Comparison of ENCODE assay signal across 26 cellular contexts in genomic region chr5:141786700-141787099, GRCh38.
DNase-seq lines count a peak whose midpoint lies in the region; ATAC-seq, FAIRE-seq and TF ChIP-seq lines count a peak whose summit lies in the region.
"Had no signal": no experiment of that assay in that cellular context is flagged by ENCODE, and none has a peak within 500 bp of the region (broad histone marks: within the 10 kb centered on the region; RNA-seq: fewer than 3 reads in every experiment).

No MANE protein-coding gene starts in this region.

- intact Hi-C loops in spleen (cut with DNase I; ENCODE audit: low total_unique reads): no loop called here

- H3K4me2 ChIP-seq in H1 (ENCODE audit: insufficient read depth in 1 of 2, low read depth in 2 of 2, low read length in 2 of 2): no peak overlapping the region
- H3K4me2 ChIP-seq in neuronal stem cell (ENCODE audit: insufficient read depth, low read length, poor library complexity, severe bottlenecking): no peak overlapping the region
- H3K4me2 ChIP-seq: BLaER1 had no signal

- ATAC-seq in GM19035 (IDR thresholded peaks at IDR 0.05; ENCODE audit: unreplicated experiment) (no peak), HG03469 (IDR thresholded peaks at IDR 0.05; ENCODE audit: unreplicated experiment) (no peak)
- ATAC-seq: GM12878 had no signal

- H3K18ac ChIP-seq in H1 (ENCODE audit: extremely low read depth, low read length): no peak overlapping the region
- no peak overlapping the region for H3K18ac ChIP-seq in neuronal stem cell (ENCODE audit: low read length)

- H3K79me1 ChIP-seq in H1 (ENCODE audit: low read depth, low read length): no peaks in the 10 kb centered on the region
- H3K79me1 ChIP-seq in neuronal stem cell (ENCODE audit: low read depth, low read length): no peaks in the 10 kb centered on the region

- H3K36me3 ChIP-seq in HEK293 (ENCODE audit: control insufficient read depth in 2 of 2, insufficient read depth in 1 of 2, low read length in 2 of 2): no peaks in the 10 kb centered on the region
- H3K36me3 ChIP-seq in H1 (ENCODE audit: control insufficient read depth in 2 of 4, insufficient read depth in 4 of 4, low read length in 3 of 4): no peaks in the 10 kb centered on the region
- H3K36me3 ChIP-seq in neuronal stem cell (replicated peaks in 1 of 2; ENCODE audit: control insufficient read depth in 2 of 2, insufficient read depth in 2 of 2, low read length in 2 of 2): no peaks in the 10 kb centered on the region
- no peaks in the 10 kb centered on the region for H3K36me3 ChIP-seq in spleen
- H3K36me3 ChIP-seq: BE2C, BLaER1 had no signal

- no peak for TF ChIP-seq EP300 in H1 (IDR thresholded peaks at IDR 0.05; ENCODE audit: borderline replicate concordance in 1 of 2, low read depth in 2 of 2, low read length in 2 of 2)

- H2BK15ac ChIP-seq in H1 (ENCODE audit: low read length) (no peak overlapping the region), neuronal stem cell (ENCODE audit: low read length) (no peak overlapping the region)

- H2BK5ac ChIP-seq in H1 (ENCODE audit: low read depth, low read length): 0 out of 2 replicates have a peak overlapping the region, but pooled peaks have one; percentile 35
- no peak overlapping the region for H2BK5ac ChIP-seq in neuronal stem cell (ENCODE audit: low read length)

- FAIRE-seq in H1 (lab: Jason Lieb, UNC): no peak
- FAIRE-seq: A204.1, GM12878, GM12892 had no signal

- H3K27me3 ChIP-seq in H1 (replicated peaks in 1 of 4; ENCODE audit: control insufficient read depth in 3 of 4, extremely low read depth in 1 of 4, insufficient read depth in 3 of 4, low read length in 3 of 4) (no peaks in the 10 kb centered on the region), neuronal stem cell (ENCODE audit: control insufficient read depth in 3 of 3, insufficient read depth in 3 of 3, low read depth in 1 of 3, low read length in 3 of 3) (peaks cover 0 to 18% (median 0%) of the 10 kb centered on the region in 3 experiments), spleen (replicated peaks in 1 of 7) (peaks cover 0 to 38% (median 0%) of the 10 kb centered on the region in 7 donors)
- H3K27me3 ChIP-seq: BE2C, BLaER1 had no signal

- 98% methylated on average over 3 of the region's 3 CpGs; no CpG with 5 or more reads in 1 of the 2 experiments for WGBS in H1 (ENCODE audit: extremely low coverage in 1 of 2, insufficient coverage in 1 of 2, insufficient read length in 1 of 2, insufficient replicate concordance in 2 of 2, low coverage in 1 of 2, low lambda C conversion rate in 2 of 2, missing lambda C conversion rate in 1 of 2), 2 experiments
- WGBS in neuronal stem cell (ENCODE audit: extremely low coverage in 2 of 2, insufficient read length in 2 of 2, insufficient replicate concordance in 1 of 2), 2 donors: no CpG with 5 or more reads among the region's 3 CpGs
- WGBS in spleen, 5 donors: 83 to 92% (median 90%) methylated on average over 3 of the region's 3 CpGs

- H2AK5ac ChIP-seq in H1 (ENCODE audit: low read depth, low read length): no peak overlapping the region
- H2AK5ac ChIP-seq in neuronal stem cell (ENCODE audit: low read depth, low read length): peak overlapping the region; percentile 26

- no peak for TF ChIP-seq POLR2A in H1 (IDR thresholded peaks at IDR 0.05; ENCODE audit: control extremely low read depth in 1 of 2, low read depth in 2 of 2, low read length in 2 of 2)
- TF ChIP-seq POLR2A in spleen (IDR thresholded peaks at IDR 0.05): no peak

- no peak overlapping the region for H2BK20ac ChIP-seq in H1 (ENCODE audit: low read length)

- H3K4me1 ChIP-seq in HEK293 (ENCODE audit: control insufficient read depth, insufficient read depth, low read length) (no peaks in the 10 kb centered on the region), H1 (replicated peaks in 1 of 4; ENCODE audit: control insufficient read depth in 3 of 4, insufficient read depth in 4 of 4, low read length in 3 of 4) (peaks cover 0 to 11% (median 5%) of the 10 kb centered on the region in 4 experiments; a peak in 6 of 7 replicates), neuronal stem cell (ENCODE audit: control insufficient read depth in 2 of 2, insufficient read depth in 1 of 2, low read depth in 1 of 2, low read length in 2 of 2) (peaks cover 12% of the 10 kb centered on the region in 2 donors), spleen (no peaks in the 10 kb centered on the region)

- no peak overlapping the region for H3K4me3 ChIP-seq in HEK293 (ENCODE audit: low read depth, low read length)
- H3K4me3 ChIP-seq in H1 (ENCODE audit: extremely low read depth in 1 of 4, insufficient read depth in 2 of 4, low read depth in 3 of 4, low read length in 4 of 4): no peak overlapping the region
- no peak overlapping the region for H3K4me3 ChIP-seq in neuronal stem cell (ENCODE audit: low read length in 2 of 2)
- no peak overlapping the region for H3K4me3 ChIP-seq in spleen
- H3K4me3 ChIP-seq: BLaER1, GM12878 had no signal

- no peaks in the 10 kb centered on the region for H3K23me2 ChIP-seq in H1 (ENCODE audit: low read depth, low read length)

- H3K79me2 ChIP-seq in H1 (ENCODE audit: control insufficient read depth in 1 of 2, insufficient read depth in 2 of 2, low read length in 2 of 2): no peaks in the 10 kb centered on the region

- H4K8ac ChIP-seq in H1 (ENCODE audit: extremely low read depth, insufficient read depth, low read length) (no peak overlapping the region), neuronal stem cell (ENCODE audit: low read depth, low read length) (no peak overlapping the region)

- H2AFZ ChIP-seq in H1 (ENCODE audit: low read length) (no peak overlapping the region), neuronal stem cell (ENCODE audit: low read length) (no peak overlapping the region)

- no peak overlapping the region for H3K27ac ChIP-seq in HEK293 (ENCODE audit: extremely low read depth, low read depth, low read length)
- H3K27ac ChIP-seq in H1 (ENCODE audit: low read depth, low read length): no peak overlapping the region
- no peak overlapping the region for H3K27ac ChIP-seq in neuronal stem cell (replicated peaks; ENCODE audit: low read length)
- H3K27ac ChIP-seq in spleen: no peak overlapping the region
- H3K27ac ChIP-seq: BLaER1 had no signal

- DNase-seq in H1 (ENCODE audit: low read depth in 1 of 2, low spot score in 2 of 2) (no peak), neuronal stem cell (ENCODE audit: low spot score) (no peak), spleen (peak; percentile 29)
- no peak for DNase-seq in activated CD4-positive, CD25-positive, alpha-beta regulatory T cell (lab: John Stamatoyannopoulos, UW)
- DNase-seq: 8988T; ACHN; BE2C; C1 segment of cervical spinal cord; CD4-positive, alpha-beta memory T cell; CD4-positive, CD25-positive, alpha-beta regulatory T cell; CD8-positive, alpha-beta memory T cell; COR-L47; DMS 273 treated with DMSO at 0.1 percent for 48 hours; DMS153; DMS53; DMS79; DND-41; EL; GDM1 had no signal

- H4K91ac ChIP-seq in H1 (replicated peaks; ENCODE audit: insufficient read length, low read length): no peak overlapping the region
- no peak overlapping the region for H4K91ac ChIP-seq in neuronal stem cell (ENCODE audit: low read depth, low read length, poor library complexity)

- H3K9ac ChIP-seq in H1 (replicated peaks in 1 of 4; ENCODE audit: extremely low read depth in 1 of 4, low read depth in 3 of 4, low read length in 3 of 4): no peak overlapping the region
- no peak overlapping the region for H3K9ac ChIP-seq in neuronal stem cell (ENCODE audit: low read depth, low read length, poor library complexity)
- H3K9ac ChIP-seq: BLaER1 had no signal

- H2BK12ac ChIP-seq in H1 (ENCODE audit: low read depth, low read length): 0 out of 2 replicates have a peak overlapping the region, but pooled peaks have one; percentile 27
- H2BK12ac ChIP-seq in neuronal stem cell (ENCODE audit: low read length): no peak overlapping the region

- POLR2A ChIA-PET in HEK293 (lab: Yijun Ruan, JAX) (no interaction called here), H1 (lab: Charles Lee; ENCODE audit: partially characterized antibody) (interaction anchor here (1.0 to 2.2 kb wide), 3 partner anchors 19 to 91 kb away, joined by 3 to 8 read pairs (median 3); partner anchors contain the start of gene PCDH1)

- H3K56ac ChIP-seq in H1 (replicated peaks; ENCODE audit: insufficient read length, low read depth, low read length): no peak overlapping the region

- H3K23ac ChIP-seq in H1 (ENCODE audit: insufficient read length) (no peak overlapping the region), neuronal stem cell (ENCODE audit: low read depth, low read length, poor library complexity) (peak overlapping the region; percentile 66)

- no peak overlapping the region for H4K5ac ChIP-seq in H1 (ENCODE audit: insufficient read length, low read depth, low read length)

- H4K20me1 ChIP-seq in H1 (replicated peaks in 1 of 2; ENCODE audit: control insufficient read depth in 1 of 2, insufficient read depth in 2 of 2, low read length in 2 of 2): no peaks in the 10 kb centered on the region
- H4K20me1 ChIP-seq: BLaER1 had no signal

- H3K14ac ChIP-seq in H1 (ENCODE audit: insufficient read length) (no peak overlapping the region), neuronal stem cell (ENCODE audit: low read length) (no peak overlapping the region)

- H3K4ac ChIP-seq in H1 (replicated peaks; ENCODE audit: insufficient read length, low read depth, low read length) (no peak overlapping the region), neuronal stem cell (ENCODE audit: low read length) (no peak overlapping the region)

- no peaks in the 10 kb centered on the region for H3K9me3 ChIP-seq in HEK293 (ENCODE audit: control insufficient read depth, insufficient read depth, low read depth, low read length)
- H3K9me3 ChIP-seq in H1 (ENCODE audit: insufficient read depth in 2 of 2, low read depth in 1 of 2, low read length in 1 of 2): no peaks in the 10 kb centered on the region
- no peaks in the 10 kb centered on the region for H3K9me3 ChIP-seq in neuronal stem cell (replicated peaks in 1 of 2; ENCODE audit: control insufficient read depth in 2 of 2, insufficient read depth in 1 of 2, low read depth in 1 of 2, low read length in 2 of 2)
- no peaks in the 10 kb centered on the region for H3K9me3 ChIP-seq in spleen
- H3K9me3 ChIP-seq: BE2C, BLaER1 had no signal

- CTCF ChIA-PET in HEK293 (lab: Yijun Ruan, JAX) (interaction anchor here (1.6 kb wide), 1 partner anchor 29 kb away, joined by 5 read pairs; no protein-coding TSS in a partner anchor), H1 (lab: Charles Lee; ENCODE audit: partially characterized antibody) (interaction anchor here (0.7 to 16.7 kb wide), 8 partner anchors 9 to 117 kb away, joined by 3 to 210 read pairs (median 20); partner anchors contain the start of gene PCDH1)

- no peak overlapping the region for H2BK120ac ChIP-seq in H1 (replicated peaks; ENCODE audit: low read depth, low read length)
- no peak overlapping the region for H2BK120ac ChIP-seq in neuronal stem cell (ENCODE audit: low read depth, low read length)

- no peak for TF ChIP-seq CTCF in HEK293 (tag by site-specific recombination; IDR thresholded peaks at IDR 0.05)
- no peak for TF ChIP-seq CTCF in H1 (IDR thresholded peaks at IDR 0.05; ENCODE audit: control extremely low read depth in 1 of 3, insufficient read depth in 1 of 3, low read depth in 1 of 3, low read length in 3 of 3)
- TF ChIP-seq CTCF in spleen (IDR thresholded peaks at IDR 0.05 in 8 of 11, conservative IDR thresholded peaks at IDR 0.05 in 3 of 11): no peak

- TF ChIP-seq RAD21 in H1 (IDR thresholded peaks at IDR 0.05 in 1 of 2, conservative IDR thresholded peaks at IDR 0.05 in 1 of 2; ENCODE audit: low read depth in 2 of 2, low read length in 2 of 2): no peak

TF ChIP-seq in H1, 55 proteins besides CTCF, POLR2A, EP300 and RAD21 (continues in another document):
- TF ChIP-seq SUZ12 (IDR thresholded peaks at IDR 0.05; ENCODE audit: low read length): no peak
